ENCODE assay signal across 9 cellular contexts in the genomic region with DNA sequence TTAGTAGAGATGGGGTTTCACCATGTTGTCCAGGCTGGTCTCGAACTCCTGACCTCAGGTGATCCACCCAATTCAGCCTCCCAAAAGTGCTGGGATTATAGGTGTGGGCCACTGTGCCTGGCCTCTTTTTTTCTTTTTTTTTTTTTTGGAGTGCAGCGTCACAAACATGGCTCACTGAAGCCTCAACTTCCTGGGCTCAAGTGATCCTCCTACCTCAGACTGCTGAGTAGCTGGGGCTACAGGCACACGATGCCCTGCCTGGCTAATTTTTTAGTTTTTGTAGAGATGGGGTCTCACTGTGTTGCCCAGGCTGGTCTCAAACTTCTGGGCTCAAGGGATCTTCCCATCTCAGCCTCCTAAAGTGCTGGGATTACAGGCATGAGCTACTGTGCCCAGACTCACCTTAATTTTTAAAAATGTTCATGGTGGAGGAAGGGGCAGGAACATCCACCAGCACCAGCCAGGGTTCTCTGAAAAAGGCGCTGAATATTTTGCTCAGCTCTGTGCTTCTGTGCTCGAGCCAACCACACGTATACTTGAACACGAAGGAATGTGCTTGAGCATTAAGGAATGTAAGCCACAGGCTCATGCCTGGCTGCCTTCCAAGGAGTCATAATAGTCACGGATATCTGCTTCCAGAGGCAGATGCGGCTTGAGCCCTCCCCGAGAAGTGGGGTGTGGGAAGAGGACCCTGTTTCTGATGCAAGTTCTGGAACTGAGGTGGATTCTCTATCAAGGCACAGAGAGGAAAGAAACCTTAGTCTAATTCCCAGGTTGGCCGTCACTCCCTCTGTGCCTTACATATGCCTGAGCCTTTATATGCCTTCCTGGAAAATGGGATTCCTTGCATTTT.
DNase-seq lines count a peak whose midpoint lies in the region; ATAC-seq, FAIRE-seq and TF ChIP-seq lines count a peak whose summit lies in the region.
"Had no signal": no experiment of that assay in that cellular context is flagged by ENCODE, and none has a peak within 500 bp of the region (broad histone marks: within the 10 kb centered on the region; RNA-seq: fewer than 3 reads in every experiment).

No MANE protein-coding gene starts in this region.

- FAIRE-seq in small intestine (lab: Jason Lieb, UNC), result no peak

- peaks cover 3% of the 10 kb centered on the region for H3K9me3 Mint-ChIP-seq in activated naive CD4-positive, alpha-beta T cell treated with anti-CD3 and anti-CD28 coated beads, Interleukin-2, amount 10 ng/mL, durations not matched to agents 7 days and 5 days

- H3K27me3 ChIP-seq in small intestine (ENCODE audit: control insufficient read depth in 2 of 2, insufficient read depth in 2 of 2, low read length in 2 of 2), result peaks cover 0 to 3% of the 10 kb centered on the region in 2 donors
- H3K27me3 ChIP-seq: heart right ventricle had no signal

- H3K27ac ChIP-seq in small intestine (ENCODE audit: low read depth in 1 of 2, low read length in 1 of 2), result peak overlapping the region in 1 of 2 donors; percentile 17

- H3K4me1 ChIP-seq in small intestine (ENCODE audit: control insufficient read depth in 2 of 2, insufficient read depth in 1 of 2, low read depth in 1 of 2, low read length in 1 of 2), result no peaks in the 10 kb centered on the region

- H3K36me3 ChIP-seq in small intestine (ENCODE audit: control insufficient read depth in 2 of 2, insufficient read depth in 2 of 2, low read length in 2 of 2), result no peaks in the 10 kb centered on the region
- H3K36me3 ChIP-seq: heart right ventricle had no signal

- no peak overlapping the region for H3K27ac Mint-ChIP-seq in activated naive CD4-positive, alpha-beta T cell treated with anti-CD3 and anti-CD28 coated beads, Interleukin-2, amount 10 ng/mL, durations not matched to agents 7 days and 5 days

- DNase-seq in HFF-Myc (ENCODE audit: extremely low read depth, low read depth) (peak; percentile 95), glomerular endothelial cell (ENCODE audit: extremely low read depth, low read depth, low spot score) (peak; percentile 71), small intestine (peak; percentile 35), HUDEP-2 (lab: John Stamatoyannopoulos, UW; ENCODE audit: unreplicated experiment in 76 of 76) (no peak), NCI-H146 treated with DMSO at 0.1 percent for 48 hours (lab: John Stamatoyannopoulos, UW; ENCODE audit: unreplicated experiment) (no peak)
- DNase-seq in activated naive CD4-positive, alpha-beta T cell treated with anti-CD3 and anti-CD28 coated beads, Interleukin-2, amount 10 ng/mL, durations not matched to agents 7 days and 5 days, result no peak

- no peak for TF ChIP-seq CTCF in HFF-Myc (IDR thresholded peaks at IDR 0.05; ENCODE audit: low read depth, low read length, missing control alignments)

- ATAC-seq in SK-N-SH treated with all-trans-retinoic acid at 6 μM for 48 hours (peak; percentile 94), HG03097 (IDR thresholded peaks at IDR 0.05; ENCODE audit: low FRiP score, unreplicated experiment) (no peak)
- ATAC-seq: heart right ventricle had no signal

- no peak overlapping the region for H3K4me3 ChIP-seq in HFF-Myc (replicated peaks; ENCODE audit: low read depth, low read length)
- H3K4me3 ChIP-seq in small intestine (ENCODE audit: low read depth in 1 of 2, low read length in 2 of 2), result no peak overlapping the region
- H3K4me3 ChIP-seq: heart right ventricle had no signal

- peaks cover 21% of the 10 kb centered on the region for H3K27me3 Mint-ChIP-seq in activated naive CD4-positive, alpha-beta T cell treated with anti-CD3 and anti-CD28 coated beads, Interleukin-2, amount 10 ng/mL, durations not matched to agents 7 days and 5 days

- 28 to 43% (median 36%) methylated on average over 11 of the region's 11 CpGs for WGBS in small intestine, 3 donors

- no peaks in the 10 kb centered on the region for H3K36me3 Mint-ChIP-seq in activated naive CD4-positive, alpha-beta T cell treated with anti-CD3 and anti-CD28 coated beads, Interleukin-2, amount 10 ng/mL, durations not matched to agents 7 days and 5 days

- CTCF ChIA-PET in activated naive CD4-positive, alpha-beta T cell treated with anti-CD3 and anti-CD28 coated beads, Interleukin-2, amount 10 ng/mL, durations not matched to agents 7 days and 5 days (lab: Charles Lee), result interaction anchor here (0.8 kb wide), 1 partner anchor 9 kb away, joined by 5 read pairs; no protein-coding TSS in a partner anchor

- peaks cover 7% of the 10 kb centered on the region for H3K4me1 Mint-ChIP-seq in activated naive CD4-positive, alpha-beta T cell treated with anti-CD3 and anti-CD28 coated beads, Interleukin-2, amount 10 ng/mL, durations not matched to agents 7 days and 5 days

- no peak overlapping the region for H3K4me3 Mint-ChIP-seq in activated naive CD4-positive, alpha-beta T cell treated with anti-CD3 and anti-CD28 coated beads, Interleukin-2, amount 10 ng/mL, durations not matched to agents 7 days and 5 days

- no peaks in the 10 kb centered on the region for H3K9me3 ChIP-seq in small intestine (ENCODE audit: control insufficient read depth, low read depth)
- H3K9me3 ChIP-seq: heart right ventricle had no signal

TF ChIP-seq in SK-N-SH treated with all-trans-retinoic acid at 6 μM for 48 hours, 23 proteins besides CTCF, POLR2A, EP300 and RAD21:
- TF ChIP-seq, protein P1, sequence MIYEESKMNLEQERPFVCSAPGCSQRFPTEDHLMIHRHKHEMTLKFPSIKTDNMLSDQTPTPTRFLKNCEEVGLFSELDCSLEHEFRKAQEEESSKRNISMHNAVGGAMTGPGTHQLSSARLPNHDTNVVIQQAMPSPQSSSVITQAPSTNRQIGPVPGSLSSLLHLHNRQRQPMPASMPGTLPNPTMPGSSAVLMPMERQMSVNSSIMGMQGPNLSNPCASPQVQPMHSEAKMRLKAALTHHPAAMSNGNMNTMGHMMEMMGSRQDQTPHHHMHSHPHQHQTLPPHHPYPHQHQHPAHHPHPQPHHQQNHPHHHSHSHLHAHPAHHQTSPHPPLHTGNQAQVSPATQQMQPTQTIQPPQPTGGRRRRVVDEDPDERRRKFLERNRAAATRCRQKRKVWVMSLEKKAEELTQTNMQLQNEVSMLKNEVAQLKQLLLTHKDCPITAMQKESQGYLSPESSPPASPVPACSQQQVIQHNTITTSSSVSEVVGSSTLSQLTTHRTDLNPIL (CRISPR knock-in tag; IDR thresholded peaks at IDR 0.05; ENCODE audit: low read depth), result no peak
- TF ChIP-seq RARB (CRISPR knock-in tag; IDR thresholded peaks at IDR 0.05) (no peak), ZC3H10 (CRISPR knock-in tag; IDR thresholded peaks at IDR 0.05) (no peak), ZFP30 (CRISPR knock-in tag; IDR thresholded peaks at IDR 0.05) (no peak), TOX (CRISPR knock-in tag; IDR thresholded peaks at IDR 0.05; ENCODE audit: borderline replicate concordance) (no peak), PPARA (CRISPR knock-in tag; IDR thresholded peaks at IDR 0.05; ENCODE audit: borderline replicate concordance) (no peak), ZNF565 (CRISPR knock-in tag; conservative IDR thresholded peaks at IDR 0.05; ENCODE audit: low read depth) (no peak), BACH2 (CRISPR knock-in tag; IDR thresholded peaks at IDR 0.05; ENCODE audit: borderline replicate concordance) (no peak), ZNF70 (CRISPR knock-in tag; IDR thresholded peaks at IDR 0.05) (no peak), SNAI2 (CRISPR knock-in tag; IDR thresholded peaks at IDR 0.05) (no peak), TCF4 (CRISPR knock-in tag; IDR thresholded peaks at IDR 0.05; ENCODE audit: borderline replicate concordance) (no peak), ESRRG (CRISPR knock-in tag; IDR thresholded peaks at IDR 0.05) (no peak), GLIS3 (CRISPR knock-in tag; IDR thresholded peaks at IDR 0.05) (no peak), ZNF8 (CRISPR knock-in tag; IDR thresholded peaks at IDR 0.05) (no peak), ARNTL (CRISPR knock-in tag; IDR thresholded peaks at IDR 0.05; ENCODE audit: borderline replicate concordance, low read depth) (no peak)
- TF ChIP-seq, protein P2, sequence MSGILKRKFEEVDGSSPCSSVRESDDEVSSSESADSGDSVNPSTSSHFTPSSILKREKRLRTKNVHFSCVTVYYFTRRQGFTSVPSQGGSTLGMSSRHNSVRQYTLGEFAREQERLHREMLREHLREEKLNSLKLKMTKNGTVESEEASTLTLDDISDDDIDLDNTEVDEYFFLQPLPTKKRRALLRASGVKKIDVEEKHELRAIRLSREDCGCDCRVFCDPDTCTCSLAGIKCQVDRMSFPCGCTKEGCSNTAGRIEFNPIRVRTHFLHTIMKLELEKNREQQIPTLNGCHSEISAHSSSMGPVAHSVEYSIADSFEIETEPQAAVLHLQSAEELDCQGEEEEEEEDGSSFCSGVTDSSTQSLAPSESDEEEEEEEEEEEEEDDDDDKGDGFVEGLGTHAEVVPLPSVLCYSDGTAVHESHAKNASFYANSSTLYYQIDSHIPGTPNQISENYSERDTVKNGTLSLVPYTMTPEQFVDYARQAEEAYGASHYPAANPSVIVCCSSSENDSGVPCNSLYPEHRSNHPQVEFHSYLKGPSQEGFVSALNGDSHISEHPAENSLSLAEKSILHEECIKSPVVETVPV (CRISPR knock-in tag; IDR thresholded peaks at IDR 0.05), result no peak
- TF ChIP-seq, protein P3, sequence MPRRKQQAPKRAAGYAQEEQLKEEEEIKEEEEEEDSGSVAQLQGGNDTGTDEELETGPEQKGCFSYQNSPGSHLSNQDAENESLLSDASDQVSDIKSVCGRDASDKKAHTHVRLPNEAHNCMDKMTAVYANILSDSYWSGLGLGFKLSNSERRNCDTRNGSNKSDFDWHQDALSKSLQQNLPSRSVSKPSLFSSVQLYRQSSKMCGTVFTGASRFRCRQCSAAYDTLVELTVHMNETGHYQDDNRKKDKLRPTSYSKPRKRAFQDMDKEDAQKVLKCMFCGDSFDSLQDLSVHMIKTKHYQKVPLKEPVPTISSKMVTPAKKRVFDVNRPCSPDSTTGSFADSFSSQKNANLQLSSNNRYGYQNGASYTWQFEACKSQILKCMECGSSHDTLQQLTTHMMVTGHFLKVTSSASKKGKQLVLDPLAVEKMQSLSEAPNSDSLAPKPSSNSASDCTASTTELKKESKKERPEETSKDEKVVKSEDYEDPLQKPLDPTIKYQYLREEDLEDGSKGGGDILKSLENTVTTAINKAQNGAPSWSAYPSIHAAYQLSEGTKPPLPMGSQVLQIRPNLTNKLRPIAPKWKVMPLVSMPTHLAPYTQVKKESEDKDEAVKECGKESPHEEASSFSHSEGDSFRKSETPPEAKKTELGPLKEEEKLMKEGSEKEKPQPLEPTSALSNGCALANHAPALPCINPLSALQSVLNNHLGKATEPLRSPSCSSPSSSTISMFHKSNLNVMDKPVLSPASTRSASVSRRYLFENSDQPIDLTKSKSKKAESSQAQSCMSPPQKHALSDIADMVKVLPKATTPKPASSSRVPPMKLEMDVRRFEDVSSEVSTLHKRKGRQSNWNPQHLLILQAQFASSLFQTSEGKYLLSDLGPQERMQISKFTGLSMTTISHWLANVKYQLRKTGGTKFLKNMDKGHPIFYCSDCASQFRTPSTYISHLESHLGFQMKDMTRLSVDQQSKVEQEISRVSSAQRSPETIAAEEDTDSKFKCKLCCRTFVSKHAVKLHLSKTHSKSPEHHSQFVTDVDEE (CRISPR knock-in tag; IDR thresholded peaks at IDR 0.05), result no peak

Comparison
In these comparisons a context has a peak if more than half of its experiments do, and no peak if none do; other contexts are left out.
1. DNase-seq: peak in HFF-Myc (single experiment), glomerular endothelial cell (single experiment) and small intestine (single experiment); none in HUDEP-2 (0 of 76), NCI-H146 treated with DMSO at 0.1 percent for 48 hours (single experiment) and activated naive CD4-positive, alpha-beta T cell treated with anti-CD3 and anti-CD28 coated beads, Interleukin-2, amount 10 ng/mL, durations not matched to agents 7 days and 5 days (single experiment).